In the genomic region with DNA sequence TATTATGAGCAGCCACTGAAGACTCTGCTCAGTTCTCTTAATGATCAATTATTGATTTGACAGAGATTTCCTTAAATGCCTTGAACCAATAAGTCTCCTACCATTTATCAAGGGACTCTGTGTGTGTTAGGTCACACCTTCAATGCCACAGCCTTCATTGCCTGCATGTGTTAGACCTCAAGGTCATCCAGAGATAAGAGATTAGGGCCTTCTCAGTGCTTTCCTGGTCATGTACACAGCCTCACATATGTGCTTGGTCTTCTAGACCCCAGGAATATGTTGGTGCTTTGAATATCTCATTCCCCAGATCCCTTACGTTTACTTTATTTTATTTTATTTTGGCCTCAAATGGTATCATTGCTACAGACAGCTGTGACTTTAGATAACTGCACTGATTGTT, we compare ENCODE assay signal across 27 cellular contexts.
"Had no signal": no experiment of that assay in that cellular context is flagged by ENCODE, and none has a peak within 500 bp of the region (broad histone marks: within the 10 kb centered on the region; RNA-seq: fewer than 3 reads in every experiment).

No MANE protein-coding gene starts in this region.

- H3K4me1 Mint-ChIP-seq: natural killer cell; nephron; neural progenitor cell; stimulated activated effector memory CD8-positive, alpha-beta T cell treated with anti-CD3 and anti-CD28 coated beads, Interleukin-12 subunit alpha, Interleukin-12 subunit beta, amount 100 ng/mL, for 72 hours; stimulated activated naive B cell treated with anti-CD40 and anti-IgM and Interleukin-4, amounts not matched to agents 10 μg/mL and 1 μg/mL and 100 μg/mL, for 72 hours; stimulated activated naive CD8-positive, alpha-beta T cell treated with anti-CD3 and anti-CD28 coated beads, Interleukin-15, amount 100 ng/mL, for 72 hours had no signal

- H3K27ac Mint-ChIP-seq: naive thymus-derived CD4-positive, alpha-beta T cell; natural killer cell; nephron; neural progenitor cell; stimulated activated effector memory CD8-positive, alpha-beta T cell treated with anti-CD3 and anti-CD28 coated beads, Interleukin-12 subunit alpha, Interleukin-12 subunit beta, amount 100 ng/mL, for 72 hours; stimulated activated naive B cell treated with anti-CD40 and anti-IgM and Interleukin-4, amounts not matched to agents 10 μg/mL and 1 μg/mL and 100 μg/mL, for 72 hours; stimulated activated naive CD8-positive, alpha-beta T cell treated with anti-CD3 and anti-CD28 coated beads, Interleukin-15, amount 100 ng/mL, for 72 hours; type B pancreatic cell had no signal

- H3K4me1 ChIP-seq: neural progenitor cell, psoas muscle, right lobe of liver, suprapubic skin, testis, tibial artery, transverse colon, upper lobe of right lung, uterus had no signal

- ATAC-seq: naive thymus-derived CD4-positive, alpha-beta T cell; natural killer cell; psoas muscle; right cardiac atrium; right lobe of liver; stimulated activated effector memory CD8-positive, alpha-beta T cell treated with anti-CD3 and anti-CD28 coated beads, Interleukin-12 subunit alpha, Interleukin-12 subunit beta, amount 100 ng/mL, for 72 hours; stimulated activated naive B cell treated with anti-CD40 and anti-IgM and Interleukin-4, amounts not matched to agents 10 μg/mL and 1 μg/mL and 100 μg/mL, for 72 hours; stimulated activated naive CD8-positive, alpha-beta T cell treated with anti-CD3 and anti-CD28 coated beads, Interleukin-15, amount 100 ng/mL, for 72 hours; stimulated activated naive CD8-positive, alpha-beta T cell treated with anti-CD3 and anti-CD28 coated beads, Interleukin-15, Interleukin-2, amounts not matched to agents 100 U/mL and 50 U/mL, for 24 hours; upper lobe of right lung had no signal

- H3K9me3 Mint-ChIP-seq: natural killer cell; neural progenitor cell; stimulated activated effector memory CD8-positive, alpha-beta T cell treated with anti-CD3 and anti-CD28 coated beads, Interleukin-12 subunit alpha, Interleukin-12 subunit beta, amount 100 ng/mL, for 72 hours; stimulated activated naive CD8-positive, alpha-beta T cell treated with anti-CD3 and anti-CD28 coated beads, Interleukin-15, amount 100 ng/mL, for 72 hours; type B pancreatic cell had no signal

- H2AFZ ChIP-seq: neural progenitor cell had no signal

- H3K9me3 ChIP-seq: ovary, psoas muscle, right lobe of liver, sigmoid colon, suprapubic skin, testis, tibial artery, transverse colon, upper lobe of right lung, uterus had no signal

- H3K27me3 ChIP-seq: neural progenitor cell, ovary, right lobe of liver, sigmoid colon, suprapubic skin, testis, tibial artery, transverse colon, upper lobe of right lung, uterus had no signal

- H3K4me2 ChIP-seq: neural progenitor cell had no signal

- H3K36me3 Mint-ChIP-seq: naive thymus-derived CD4-positive, alpha-beta T cell; natural killer cell; neural progenitor cell; stimulated activated effector memory CD8-positive, alpha-beta T cell treated with anti-CD3 and anti-CD28 coated beads, Interleukin-12 subunit alpha, Interleukin-12 subunit beta, amount 100 ng/mL, for 72 hours; stimulated activated naive B cell treated with anti-CD40 and anti-IgM and Interleukin-4, amounts not matched to agents 10 μg/mL and 1 μg/mL and 100 μg/mL, for 72 hours; type B pancreatic cell had no signal

- H3K9ac ChIP-seq: neural progenitor cell had no signal

- H3K27ac ChIP-seq: neural progenitor cell, ovary, psoas muscle, right lobe of liver, sigmoid colon, suprapubic skin, testis, tibial artery, transverse colon, upper lobe of right lung, uterus had no signal

- H3K36me3 ChIP-seq: neural progenitor cell, ovary, right lobe of liver, sigmoid colon, suprapubic skin, tibial artery, transverse colon, upper lobe of right lung, uterus had no signal

- FAIRE-seq: small intestine had no signal

- H3K4me3 Mint-ChIP-seq: naive thymus-derived CD4-positive, alpha-beta T cell; natural killer cell; nephron; neural progenitor cell; stimulated activated effector memory CD8-positive, alpha-beta T cell treated with anti-CD3 and anti-CD28 coated beads, Interleukin-12 subunit alpha, Interleukin-12 subunit beta, amount 100 ng/mL, for 72 hours; stimulated activated naive B cell treated with anti-CD40 and anti-IgM and Interleukin-4, amounts not matched to agents 10 μg/mL and 1 μg/mL and 100 μg/mL, for 72 hours; stimulated activated naive CD8-positive, alpha-beta T cell treated with anti-CD3 and anti-CD28 coated beads, Interleukin-15, amount 100 ng/mL, for 72 hours; type B pancreatic cell had no signal

- DNase-seq: naive thymus-derived CD4-positive, alpha-beta T cell; natural killer cell; occipital lobe; ovary; psoas muscle; right cardiac atrium; right lobe of liver; sigmoid colon; small intestine; stimulated activated CD4-positive, alpha-beta T cell treated with anti-CD3 and anti-CD28 coated beads, Interleukin-15, amount 100 ng/mL, for 24 hours; stimulated activated CD4-positive, alpha-beta T cell treated with anti-CD3 and anti-CD28 coated beads, Interleukin-2, amount 100 ng/mL, for 24 hours; stimulated activated CD4-positive, alpha-beta T cell treated with anti-CD3 and anti-CD28 coated beads, Interleukin-2, amount 100 ng/mL, for 48 hours; stimulated activated CD4-positive, alpha-beta T cell treated with anti-CD3 and anti-CD28 coated beads, Interleukin-4, amount 100 ng/mL, for 24 hours; stimulated activated naive B cell treated with anti-CD40 and anti-IgM and Interleukin-4, amounts not matched to agents 10 μg/mL and 1 μg/mL and 100 μg/mL, for 72 hours; stimulated activated naive CD8-positive, alpha-beta T cell treated with anti-CD3 and anti-CD28 coated beads, Interleukin-15, amount 100 ng/mL, for 72 hours; stimulated activated naive CD8-positive, alpha-beta T cell treated with anti-CD3 and anti-CD28 coated beads, Interleukin-15, Interleukin-2, amounts not matched to agents 100 U/mL and 50 U/mL, for 24 hours; substantia nigra; testis; tibial artery; transverse colon; upper lobe of right lung; uterus had no signal

- H3K4me3 ChIP-seq: neural progenitor cell, ovary, psoas muscle, right lobe of liver, sigmoid colon, suprapubic skin, testis, tibial artery, transverse colon, upper lobe of right lung, uterus had no signal

- H3K27me3 Mint-ChIP-seq: stimulated activated naive CD8-positive, alpha-beta T cell treated with anti-CD3 and anti-CD28 coated beads, Interleukin-15, amount 100 ng/mL, for 72 hours had no signal
